In genomic region chr1:191943684-191944083, GRCh38 we compare ENCODE assay signal across 37 cellular contexts.
"Had no signal": no experiment of that assay in that cellular context is flagged by ENCODE, and none has a peak within 500 bp of the region (broad histone marks: within the 10 kb centered on the region; RNA-seq: fewer than 3 reads in every experiment).

No MANE protein-coding gene starts in this region.

- H3K27ac ChIP-seq: ascending aorta, cardiac muscle cell, VCaP had no signal

- H3K27ac Mint-ChIP-seq: activated B cell treated with CpG ODN at 0.5 μM for 24 hours; activated CD4-positive, alpha-beta memory T cell treated with anti-CD3 and anti-CD28 coated beads for 36 hours; activated CD4-positive, alpha-beta T cell treated with anti-CD3 and anti-CD28 coated beads, Interleukin-2, amount 10 ng/mL, durations not matched to agents 24 days and 14 days; activated CD8-positive, alpha-beta T cell treated with anti-CD3 and anti-CD28 coated beads for 36 hours; activated naive CD4-positive, alpha-beta T cell treated with anti-CD3 and anti-CD28 coated beads for 36 hours; activated naive CD4-positive, alpha-beta T cell treated with anti-CD3 and anti-CD28 coated beads, Interleukin-2, amount 50 U/mL, for 72 hours; activated naive CD8-positive, alpha-beta T cell treated with anti-CD3 and anti-CD28 coated beads for 36 hours; activated T-cell treated with anti-CD3 and anti-CD28 coated beads, Interleukin-2, amount 50 U/mL, for 72 hours; activated T-helper 1 cell treated with anti-CD3 and anti-CD28 coated beads, Interleukin-12 subunit alpha, Interleukin-12 subunit beta, Interleukin-2, Interleukin-4 antibody, amounts not matched to agents 30 ng/mL and 10 ng/mL and 1 ng/mL, durations not matched to agents 14 hours and 24 hours and 36 hours; activated T-helper 17 cell treated with anti-CD3 and anti-CD28 coated beads, Interleukin-2, amount 50 U/mL, for 72 hours; brain; T-helper 1 cell treated with Interleukin-12 subunit alpha and Interleukin-12 subunit beta and Interleukin-4 antibody, amounts not matched to agents 30 μg/mL and 1 μg/mL, for 36 hours; T-helper 2 cell treated with Interferon-gamma antibody and Interleukin-4, amounts not matched to agents 5 μg/mL and 100 μg/mL, for 36 hours had no signal

- H3K9me3 ChIP-seq: ascending aorta had no signal

- H3K4me1 Mint-ChIP-seq: activated B cell treated with CpG ODN at 0.5 μM for 24 hours; activated CD4-positive, alpha-beta T cell treated with anti-CD3 and anti-CD28 coated beads, Interleukin-2, amount 10 ng/mL, durations not matched to agents 24 days and 14 days; activated naive CD8-positive, alpha-beta T cell treated with anti-CD3 and anti-CD28 coated beads for 36 hours; activated T-helper 17 cell treated with anti-CD3 and anti-CD28 coated beads, Interleukin-2, amount 50 U/mL, for 72 hours; brain; central memory CD8-positive, alpha-beta T cell had no signal

- DNase-seq: activated B cell treated with CpG ODN at 0.5 μM for 24 hours; activated CD4-positive, alpha-beta memory T cell treated with anti-CD3 and anti-CD28 coated beads for 36 hours; activated CD4-positive, alpha-beta T cell treated with anti-CD3 and anti-CD28 coated beads for 4 hours; activated CD4-positive, alpha-beta T cell treated with anti-CD3 and anti-CD28 coated beads, Interleukin-2, amount 10 ng/mL, durations not matched to agents 24 days and 14 days; activated CD4-positive, alpha-beta T cell treated with anti-CD3 and anti-CD28 coated beads, Interleukin-2, amount 50 U/mL, for 1 hour; activated CD4-positive, alpha-beta T cell treated with anti-CD3 and anti-CD28 coated beads, Interleukin-2, amount 50 U/mL, for 4 hours; activated CD4-positive, CD25-positive, alpha-beta regulatory T cell treated with anti-CD3 and anti-CD28 coated beads, Interleukin-2, amount 50 U/mL, for 72 hours; activated CD8-positive, alpha-beta memory T cell treated with anti-CD3 and anti-CD28 coated beads, Interleukin-2, amount 50 U/mL, for 4 hours; activated CD8-positive, alpha-beta T cell treated with anti-CD3 and anti-CD28 coated beads for 36 hours; activated effector memory CD4-positive, alpha-beta T cell treated with anti-CD3 and anti-CD28 coated beads, Interleukin-2, amount 50 U/mL, for 16 hours; activated gamma-delta T cell treated with Interleukin-2 at 50 U/mL for 16 hours; activated naive CD4-positive, alpha-beta T cell; activated naive CD4-positive, alpha-beta T cell treated with anti-CD3 and anti-CD28 coated beads for 36 hours; activated naive CD4-positive, alpha-beta T cell treated with anti-CD3 and anti-CD28 coated beads, Interleukin-2, amount 50 U/mL, for 16 hours; activated naive CD8-positive, alpha-beta T cell treated with anti-CD3 and anti-CD28 coated beads for 36 hours; activated T-cell treated with anti-CD3 and anti-CD28 coated beads for 4 hours; activated T-cell treated with anti-CD3 and anti-CD28 coated beads, Interleukin-2, amount 50 U/mL, for 1 hour; activated T-cell treated with anti-CD3 and anti-CD28 coated beads, Interleukin-2, amount 50 U/mL, for 4 hours; activated T-cell treated with anti-CD3 and anti-CD28 coated beads, Interleukin-2, amount 50 U/mL, for 72 hours; amygdala; anterior cingulate cortex; caudate nucleus; cerebellar nuclear complex; T-helper 1 cell; T-helper 2 cell; T-helper 9 cell had no signal

- H3K4me3 ChIP-seq: ascending aorta, cardiac muscle cell had no signal

- H3K4me3 Mint-ChIP-seq: activated B cell treated with CpG ODN at 0.5 μM for 24 hours; activated CD4-positive, alpha-beta memory T cell treated with anti-CD3 and anti-CD28 coated beads for 36 hours; activated CD4-positive, alpha-beta T cell treated with anti-CD3 and anti-CD28 coated beads, Interleukin-2, amount 10 ng/mL, durations not matched to agents 24 days and 14 days; activated CD8-positive, alpha-beta T cell treated with anti-CD3 and anti-CD28 coated beads for 36 hours; activated naive CD4-positive, alpha-beta T cell treated with anti-CD3 and anti-CD28 coated beads for 36 hours; activated naive CD8-positive, alpha-beta T cell treated with anti-CD3 and anti-CD28 coated beads for 36 hours; activated T-cell treated with anti-CD3 and anti-CD28 coated beads, Interleukin-2, amount 50 U/mL, for 4 hours; activated T-cell treated with anti-CD3 and anti-CD28 coated beads, Interleukin-2, amount 50 U/mL, for 72 hours; activated T-helper 1 cell treated with anti-CD3 and anti-CD28 coated beads, Interleukin-12 subunit alpha, Interleukin-12 subunit beta, Interleukin-2, Interleukin-4 antibody, amounts not matched to agents 30 ng/mL and 10 ng/mL and 1 ng/mL, durations not matched to agents 14 hours and 24 hours and 36 hours; activated T-helper 17 cell treated with anti-CD3 and anti-CD28 coated beads, Interleukin-2, amount 50 U/mL, for 72 hours; brain; central memory CD8-positive, alpha-beta T cell; T-helper 1 cell treated with Interleukin-12 subunit alpha and Interleukin-12 subunit beta and Interleukin-4 antibody, amounts not matched to agents 30 μg/mL and 1 μg/mL, for 36 hours; T-helper 2 cell treated with Interferon-gamma antibody and Interleukin-4, amounts not matched to agents 5 μg/mL and 100 μg/mL, for 36 hours had no signal

- ATAC-seq: activated CD8-positive, alpha-beta T cell treated with anti-CD3 and anti-CD28 coated beads for 36 hours; activated naive CD4-positive, alpha-beta T cell treated with anti-CD3 and anti-CD28 coated beads, Interleukin-2, amount 50 U/mL, for 72 hours; activated T-cell treated with anti-CD3 and anti-CD28 coated beads, Interleukin-2, amount 50 U/mL, for 4 hours; activated T-cell treated with anti-CD3 and anti-CD28 coated beads, Interleukin-2, amount 50 U/mL, for 72 hours; activated T-helper 17 cell treated with anti-CD3 and anti-CD28 coated beads, Interleukin-2, amount 50 U/mL, for 72 hours had no signal

- H3K36me3 Mint-ChIP-seq: activated CD4-positive, alpha-beta memory T cell treated with anti-CD3 and anti-CD28 coated beads for 36 hours; activated naive CD4-positive, alpha-beta T cell treated with anti-CD3 and anti-CD28 coated beads, Interleukin-2, amount 50 U/mL, for 72 hours; activated naive CD8-positive, alpha-beta T cell treated with anti-CD3 and anti-CD28 coated beads for 36 hours; brain had no signal

- H3K4me1 ChIP-seq: ascending aorta had no signal

- FAIRE-seq: bronchial epithelial cell had no signal

- H3K27me3 Mint-ChIP-seq: activated B cell treated with CpG ODN at 0.5 μM for 24 hours; activated CD4-positive, alpha-beta memory T cell treated with anti-CD3 and anti-CD28 coated beads for 36 hours; activated CD4-positive, alpha-beta T cell treated with anti-CD3 and anti-CD28 coated beads, Interleukin-2, amount 10 ng/mL, durations not matched to agents 24 days and 14 days; activated CD8-positive, alpha-beta T cell treated with anti-CD3 and anti-CD28 coated beads for 36 hours; activated naive CD8-positive, alpha-beta T cell treated with anti-CD3 and anti-CD28 coated beads for 36 hours; activated T-helper 17 cell treated with anti-CD3 and anti-CD28 coated beads, Interleukin-2, amount 50 U/mL, for 72 hours; central memory CD8-positive, alpha-beta T cell had no signal

- H3K9me3 Mint-ChIP-seq: activated naive CD8-positive, alpha-beta T cell treated with anti-CD3 and anti-CD28 coated beads for 36 hours; activated T-helper 1 cell treated with anti-CD3 and anti-CD28 coated beads, Interleukin-12 subunit alpha, Interleukin-12 subunit beta, Interleukin-2, Interleukin-4 antibody, amounts not matched to agents 30 ng/mL and 10 ng/mL and 1 ng/mL, durations not matched to agents 14 hours and 24 hours and 36 hours; brain; T-helper 1 cell treated with Interleukin-12 subunit alpha and Interleukin-12 subunit beta and Interleukin-4 antibody, amounts not matched to agents 30 μg/mL and 1 μg/mL, for 36 hours had no signal

- H3K36me3 ChIP-seq: ascending aorta, cardiac muscle cell had no signal

- H3K27me3 ChIP-seq: ascending aorta, cardiac muscle cell had no signal
